In the genomic region with DNA sequence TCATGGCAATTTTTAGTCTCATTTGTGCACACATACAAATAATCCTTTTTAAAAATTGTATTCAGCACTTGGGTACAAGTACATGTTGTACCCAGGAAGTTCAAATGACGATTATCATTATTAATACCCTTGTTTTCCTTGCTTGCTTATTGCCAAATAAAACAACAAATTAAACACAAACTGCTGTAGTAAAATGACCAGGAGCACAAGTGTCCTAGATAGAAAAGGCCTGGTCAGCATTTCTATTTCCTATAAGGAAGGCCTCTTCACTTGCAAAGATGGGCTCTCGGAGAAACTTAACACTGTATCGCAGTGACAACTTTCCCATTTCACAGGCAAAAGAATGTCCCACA, we compare ENCODE assay signal across 17 cellular contexts. TPM values are rescaled to one million over a fixed set of nuclear protein-coding genes. Genes with fewer than 3 reads are reported as not detected.
DNase-seq lines count a peak whose midpoint lies in the region; ATAC-seq and TF ChIP-seq lines count a peak whose summit lies in the region.
"Had no signal": no experiment of that assay in that cellular context is flagged by ENCODE, and none has a peak within 500 bp of the region (broad histone marks: within the 10 kb centered on the region; RNA-seq: fewer than 3 reads in every experiment).

No MANE protein-coding gene starts in this region.

- DNase-seq in heart left ventricle (no peak), Right ventricle myocardium inferior (ENCODE audit: missing footprints) (no peak), psoas muscle (no peak), aorta (no peak), occipital lobe (lab: John Stamatoyannopoulos, UW) (no peak)
- DNase-seq: activated CD4-positive, alpha-beta T cell treated with anti-CD3 and anti-CD28 coated beads for 48 hours; activated CD8-positive, alpha-beta memory T cell treated with anti-CD3 and anti-CD28 coated beads, Interleukin-2, amount 50 U/mL, for 48 hours; activated naive CD4-positive, alpha-beta T cell treated with Interleukin-2 at 50 U/mL for 16 hours; head of caudate nucleus; NCI-H774 had no signal

- H3K27me3 ChIP-seq in heart left ventricle (no peaks in the 10 kb centered on the region), gastroesophageal sphincter (no peaks in the 10 kb centered on the region), psoas muscle (ENCODE audit: insufficient read depth in 3 of 3, low read length in 2 of 3) (no peaks in the 10 kb centered on the region), aorta (ENCODE audit: control insufficient read depth in 1 of 2, insufficient read depth in 2 of 2, low read length in 1 of 2) (no peaks in the 10 kb centered on the region)

- TF ChIP-seq POLR2A in heart left ventricle (IDR thresholded peaks at IDR 0.05) = no peak
- no peak for TF ChIP-seq POLR2A in gastroesophageal sphincter (IDR thresholded peaks at IDR 0.05)

- H3K4me3 ChIP-seq in heart left ventricle (no peak overlapping the region), gastroesophageal sphincter (no peak overlapping the region), psoas muscle (peak overlapping the region; percentile 45), aorta (ENCODE audit: low read length in 2 of 2) (no peak overlapping the region)
- H3K4me3 ChIP-seq: skin epidermis had no signal

- no peak for TF ChIP-seq CTCF in heart left ventricle (IDR thresholded peaks at IDR 0.05)
- no peak for TF ChIP-seq CTCF in gastroesophageal sphincter (IDR thresholded peaks at IDR 0.05)
- TF ChIP-seq CTCF in psoas muscle (IDR thresholded peaks at IDR 0.05) = no peak

- peak in 1 of 4 donors; percentile 39 for ATAC-seq in heart left ventricle
- no peak for ATAC-seq in Right ventricle myocardium inferior
- peak; percentile 57 for ATAC-seq in gastroesophageal sphincter
- ATAC-seq in psoas muscle = peak in 3 of 4 donors; percentile 19 to 73 (median 42)
- peak; percentile 79 for ATAC-seq in aorta (ENCODE audit: low FRiP score)
- ATAC-seq in HG02973 (IDR thresholded peaks at IDR 0.05; ENCODE audit: unreplicated experiment) = no peak
- no peak for ATAC-seq in GM21526 (IDR thresholded peaks at IDR 0.05; ENCODE audit: low FRiP score, unreplicated experiment)
- ATAC-seq: Panc1 had no signal

- H3K27ac ChIP-seq in heart left ventricle = peak overlapping the region in 7 of 12 donors; percentile 0 to 77 (median 27)
- peak overlapping the region in 2 of 4 donors; percentile 28 to 38 for H3K27ac ChIP-seq in gastroesophageal sphincter
- peak overlapping the region; percentile 27 for H3K27ac ChIP-seq in psoas muscle
- H3K27ac ChIP-seq in aorta (ENCODE audit: low read depth in 1 of 2, low read length in 2 of 2) = peak overlapping the region; percentile 47 to 95
- H3K27ac ChIP-seq: HL-60, KMS-11 had no signal

- H3K9me3 ChIP-seq in heart left ventricle = no peaks in the 10 kb centered on the region
- H3K9me3 ChIP-seq in gastroesophageal sphincter = no peaks in the 10 kb centered on the region
- H3K9me3 ChIP-seq in psoas muscle = no peaks in the 10 kb centered on the region
- no peaks in the 10 kb centered on the region for H3K9me3 ChIP-seq in aorta (ENCODE audit: control insufficient read depth, low read length)

- no peak for TF ChIP-seq EP300 in gastroesophageal sphincter (IDR thresholded peaks at IDR 0.05)

- WGBS in heart left ventricle, 4 donors = 69 to 89% (median 70%) methylated on average over 3 of the region's 3 CpGs
- 86% methylated on average over 3 of the region's 3 CpGs for WGBS in gastroesophageal sphincter (ENCODE audit: low coverage in 1 of 2), 2 donors
- 63 to 77% (median 70%) methylated on average over 3 of the region's 3 CpGs for WGBS in psoas muscle, 3 donors
- WGBS in aorta, 2 donors = 42 to 45% methylated on average over 3 of the region's 3 CpGs

- H3K4me1 ChIP-seq in heart left ventricle = peaks cover 0 to 17% (median 8%) of the 10 kb centered on the region in 12 donors
- peaks cover 0 to 12% (median 0%) of the 10 kb centered on the region in 3 donors for H3K4me1 ChIP-seq in gastroesophageal sphincter
- peaks cover 12% of the 10 kb centered on the region for H3K4me1 ChIP-seq in psoas muscle
- peaks cover 0 to 2% of the 10 kb centered on the region in 2 donors for H3K4me1 ChIP-seq in aorta (ENCODE audit: control insufficient read depth in 1 of 2, insufficient read depth in 2 of 2, low read length in 2 of 2)

- no peaks in the 10 kb centered on the region for H3K36me3 ChIP-seq in heart left ventricle
- H3K36me3 ChIP-seq in gastroesophageal sphincter = no peaks in the 10 kb centered on the region
- H3K36me3 ChIP-seq in psoas muscle (ENCODE audit: insufficient read depth in 1 of 2, low read depth in 1 of 2) = no peaks in the 10 kb centered on the region
- no peaks in the 10 kb centered on the region for H3K36me3 ChIP-seq in aorta (ENCODE audit: control insufficient read depth in 1 of 2, insufficient read depth in 2 of 2, low read length in 1 of 2)

- intact Hi-C loops in heart left ventricle (cut with DNase I) (no loop called here), Right ventricle myocardium inferior (cut with DNase I) (no loop called here), psoas muscle (cut with DNase I) (no loop called here), aorta (cut with DNase I) (loop anchor here (1.0 to 5.0 kb wide), 3 partner anchors 33 kb away; no protein-coding TSS in a partner anchor)

RNA-seq across cellular contexts. Expression of a gene that starts 34.7 kb away (rescaled TPM):
- 100 to 1,000 TPM in 3 of 9 donors, 10 to 100 TPM in 6; 65.0 to 223 (median 81.5) TPM for total RNA-seq in heart left ventricle
- 100 to 1,000 TPM in 1 of 2 donors, 10 to 100 TPM in 1; 64.9 to 110 TPM for polyA plus RNA-seq in heart left ventricle
- 74.1 TPM for total RNA-seq in Right ventricle myocardium inferior
- total RNA-seq in gastroesophageal sphincter = 100 to 1,000 TPM; 209 to 314 (median 250) TPM
- 10 to 100 TPM; 25.4 to 57.3 (median 37.6) TPM for total RNA-seq in psoas muscle
- polyA plus RNA-seq in psoas muscle = 10 to 100 TPM; 22.0 to 81.5 (median 46.1) TPM
- total RNA-seq in aorta = 100 to 1,000 TPM; 127 to 214 TPM
- polyA plus RNA-seq in aorta = 100 to 1,000 TPM; 104 to 535 TPM
- 31.5 TPM for total RNA-seq in occipital lobe

Comparison
In these comparisons a context has a peak if more than half of its experiments do, and no peak if none do; other contexts are left out.
1. ATAC-seq: peak in gastroesophageal sphincter (single experiment), psoas muscle (3 of 4) and aorta (single experiment); none in Right ventricle myocardium inferior (single experiment), HG02973 (single experiment) and GM21526 (single experiment).
2. intact Hi-C loops: an anchor here in aorta (1.0 to 5.0 kb wide); none called in heart left ventricle, Right ventricle myocardium inferior and psoas muscle.